ENCODE assay signal across 12 cellular contexts in the genomic region with DNA sequence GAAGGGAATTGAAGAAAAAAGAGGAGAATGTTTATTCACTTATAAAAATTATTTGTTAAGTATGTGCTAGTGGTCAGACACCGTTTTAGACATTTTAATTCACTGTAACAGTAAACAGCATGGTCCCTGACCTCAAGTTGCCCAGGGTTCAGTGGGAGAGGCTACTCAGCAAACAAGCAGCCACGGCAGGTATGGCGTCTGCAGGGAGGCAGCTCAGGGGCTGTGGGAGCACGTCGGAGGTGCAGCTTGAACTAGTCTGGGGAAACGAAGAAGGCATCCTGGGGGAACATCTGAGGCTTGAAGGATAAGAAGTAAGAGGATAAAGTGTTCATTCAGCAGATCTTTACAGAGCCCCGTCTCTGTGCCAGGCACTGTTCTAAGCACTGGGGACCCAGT.
DNase-seq lines count a peak whose midpoint lies in the region; ATAC-seq and TF ChIP-seq lines count a peak whose summit lies in the region.
"Had no signal": no experiment of that assay in that cellular context is flagged by ENCODE, and none has a peak within 500 bp of the region (broad histone marks: within the 10 kb centered on the region; RNA-seq: fewer than 3 reads in every experiment).

No MANE protein-coding gene starts in this region.

- H3K9me3 Mint-ChIP-seq in activated CD8-positive, alpha-beta T cell treated with anti-CD3 and anti-CD28 coated beads, Interleukin-2, amount 10 ng/mL, durations not matched to agents 7 days and 5 days (ENCODE audit: insufficient read depth) = peaks cover 7% of the 10 kb centered on the region
- H3K9me3 Mint-ChIP-seq in natural killer cell = no peaks in the 10 kb centered on the region
- H3K9me3 Mint-ChIP-seq: WTC11 had no signal

- H3K79me2 ChIP-seq in DOHH2 (ENCODE audit: control insufficient read depth, low read length) = peaks cover 3% of the 10 kb centered on the region; the same call in 1 of the 2 replicates
- no peaks in the 10 kb centered on the region for H3K79me2 ChIP-seq in PC-3 (ENCODE audit: low read length)

- H3K9me3 ChIP-seq in DOHH2 (ENCODE audit: control insufficient read depth, insufficient read depth, low read length) (no peaks in the 10 kb centered on the region), PC-3 (ENCODE audit: low read length) (no peaks in the 10 kb centered on the region)
- H3K9me3 ChIP-seq: MG63 had no signal

- H3K4me2 ChIP-seq in DOHH2 (ENCODE audit: low read length) = peak overlapping the region; percentile 87
- no peak overlapping the region for H3K4me2 ChIP-seq in PC-3 (ENCODE audit: low read length)

- no peaks in the 10 kb centered on the region for H4K20me1 ChIP-seq in DOHH2 (ENCODE audit: control insufficient read depth, insufficient read depth, low read depth, low read length)
- no peaks in the 10 kb centered on the region for H4K20me1 ChIP-seq in PC-3 (ENCODE audit: low read length)

- no peaks in the 10 kb centered on the region for H3K27me3 ChIP-seq in DOHH2 (ENCODE audit: control insufficient read depth, low read length)
- H3K27me3 ChIP-seq in PC-3 (ENCODE audit: low read length) = no peaks in the 10 kb centered on the region
- H3K27me3 ChIP-seq: MG63 had no signal

- H3K36me3 ChIP-seq in DOHH2 (ENCODE audit: control insufficient read depth, low read length) (peaks cover 10% of the 10 kb centered on the region; the same call in 1 of the 2 replicates), PC-3 (ENCODE audit: low read depth, low read length) (no peaks in the 10 kb centered on the region; the same call in 1 of the 2 replicates)

- H3K27ac ChIP-seq in DOHH2 (ENCODE audit: low read depth, low read length) (peak overlapping the region; percentile 95), PC-3 (ENCODE audit: low read length) (no peak overlapping the region)

- TF ChIP-seq CTCF in DOHH2 (IDR thresholded peaks at IDR 0.05; ENCODE audit: low read depth, low read length, poor library complexity, severe bottlenecking) (no peak), natural killer cell (IDR thresholded peaks at IDR 0.05) (no peak), PC-3 (conservative IDR thresholded peaks at IDR 0.05; ENCODE audit: low read depth, low read length) (no peak)

- H3K4me1 ChIP-seq in DOHH2 (ENCODE audit: control insufficient read depth, low read length) (peaks cover 66% of the 10 kb centered on the region), PC-3 (ENCODE audit: insufficient read depth, low read length) (peaks cover 31% of the 10 kb centered on the region)

- H3K27me3 Mint-ChIP-seq in activated CD8-positive, alpha-beta T cell treated with anti-CD3 and anti-CD28 coated beads, Interleukin-2, amount 10 ng/mL, durations not matched to agents 7 days and 5 days (ENCODE audit: low read depth) = no peaks in the 10 kb centered on the region
- H3K27me3 Mint-ChIP-seq in natural killer cell (ENCODE audit: low read depth in 2 of 2) = no peaks in the 10 kb centered on the region

- H3K4me3 ChIP-seq in DOHH2 (ENCODE audit: low read length) (peak overlapping the region; percentile 69), PC-3 (ENCODE audit: low read length) (no peak overlapping the region)
- H3K4me3 ChIP-seq: MG63 had no signal

- peaks cover 80% of the 10 kb centered on the region for H3K36me3 Mint-ChIP-seq in activated CD8-positive, alpha-beta T cell treated with anti-CD3 and anti-CD28 coated beads, Interleukin-2, amount 10 ng/mL, durations not matched to agents 7 days and 5 days (ENCODE audit: low read depth)
- H3K36me3 Mint-ChIP-seq in natural killer cell = no peaks in the 10 kb centered on the region
- H3K36me3 Mint-ChIP-seq: WTC11 had no signal

- H3K9me2 ChIP-seq in DOHH2 (replicated peaks; ENCODE audit: control insufficient read depth, low read length) (no peaks in the 10 kb centered on the region), PC-3 (replicated peaks; ENCODE audit: low read length) (no peaks in the 10 kb centered on the region)

- peaks cover 84% of the 10 kb centered on the region for H3K4me1 Mint-ChIP-seq in activated CD8-positive, alpha-beta T cell treated with anti-CD3 and anti-CD28 coated beads, Interleukin-2, amount 10 ng/mL, durations not matched to agents 7 days and 5 days (ENCODE audit: low read depth)
- H3K4me1 Mint-ChIP-seq in natural killer cell = peaks cover 55 to 57% of the 10 kb centered on the region in 2 donors

- H3K9ac ChIP-seq in PC-3 (ENCODE audit: low read length) = no peak overlapping the region

- ATAC-seq in GM21526 (IDR thresholded peaks at IDR 0.05; ENCODE audit: low FRiP score, unreplicated experiment) (peak; percentile 22), natural killer cell (no peak), GM19463 (IDR thresholded peaks at IDR 0.05; ENCODE audit: unreplicated experiment) (no peak), PC-3 (no peak)
- ATAC-seq in activated CD8-positive, alpha-beta T cell treated with anti-CD3 and anti-CD28 coated beads, Interleukin-2, amount 10 ng/mL, durations not matched to agents 7 days and 5 days = no peak
- ATAC-seq: WTC11 had no signal

- intact Hi-C loops in natural killer cell (cut with micrococcal nuclease) (loop anchor here (5.0 kb wide), 1 partner anchor 63 kb away; no protein-coding TSS in a partner anchor), PC-3 (cut with micrococcal nuclease) (loop anchor here (2.0 kb wide), 1 partner anchor 65 kb away; no protein-coding TSS in a partner anchor)

- CTCF ChIA-PET in activated CD8-positive, alpha-beta T cell treated with anti-CD3 and anti-CD28 coated beads, Interleukin-2, amount 10 ng/mL, durations not matched to agents 7 days and 5 days (lab: Charles Lee) = interaction anchor here (1.4 to 1.8 kb wide), 2 partner anchors 11 to 29 kb away, joined by 5 read pairs; no protein-coding TSS in a partner anchor
- CTCF ChIA-PET in PC-3 (lab: Charles Lee) = no interaction called here

- POLR2A ChIA-PET in activated CD8-positive, alpha-beta T cell treated with anti-CD3 and anti-CD28 coated beads, Interleukin-2, amount 10 ng/mL, durations not matched to agents 7 days and 5 days (lab: Charles Lee) = interaction anchor here (0.5 to 4.1 kb wide), 4 partner anchors 19 to 66 kb away, joined by 3 to 28 read pairs (median 9); a partner anchor contains a TSS
- POLR2A ChIA-PET in PC-3 (lab: Charles Lee; ENCODE audit: unreplicated experiment) = no interaction called here

- peak overlapping the region; percentile 93 for H3K27ac Mint-ChIP-seq in activated CD8-positive, alpha-beta T cell treated with anti-CD3 and anti-CD28 coated beads, Interleukin-2, amount 10 ng/mL, durations not matched to agents 7 days and 5 days
- peak overlapping the region; percentile 93 to 97 for H3K27ac Mint-ChIP-seq in natural killer cell
- H3K27ac Mint-ChIP-seq: WTC11 had no signal

- H3F3A ChIP-seq in DOHH2 (ENCODE audit: control insufficient read depth, insufficient read depth) = peaks cover 40% of the 10 kb centered on the region
- no peaks in the 10 kb centered on the region for H3F3A ChIP-seq in PC-3 (ENCODE audit: low read length, unreplicated experiment)

- H2AFZ ChIP-seq in PC-3 (ENCODE audit: low read length) = no peak overlapping the region

- BruUV-seq in PC-3 (replicated peaks; lab: Mats Ljungman, UMichigan) = no TSS peak

- DNase-seq in activated CD8-positive, alpha-beta T cell treated with anti-CD3 and anti-CD28 coated beads, Interleukin-2, amount 10 ng/mL, durations not matched to agents 7 days and 5 days = no peak
- no peak for DNase-seq in natural killer cell
- no peak for DNase-seq in PC-3
- no peak for DNase-seq in NCI-H1930 (lab: John Stamatoyannopoulos, UW)
- no peak for DNase-seq in stimulated activated CD4-positive, alpha-beta T cell treated with anti-CD3 and anti-CD28 coated beads, Interleukin-4, amount 100 ng/mL, for 4 hours
- DNase-seq: DND-41, foreskin melanocyte, MG63 had no signal

- no peak overlapping the region for H3K4me3 Mint-ChIP-seq in activated CD8-positive, alpha-beta T cell treated with anti-CD3 and anti-CD28 coated beads, Interleukin-2, amount 10 ng/mL, durations not matched to agents 7 days and 5 days
- H3K4me3 Mint-ChIP-seq in natural killer cell = no peak overlapping the region
- H3K4me3 Mint-ChIP-seq: WTC11 had no signal
